8 cellular contexts compared by ENCODE assay signal in the genomic region with DNA sequence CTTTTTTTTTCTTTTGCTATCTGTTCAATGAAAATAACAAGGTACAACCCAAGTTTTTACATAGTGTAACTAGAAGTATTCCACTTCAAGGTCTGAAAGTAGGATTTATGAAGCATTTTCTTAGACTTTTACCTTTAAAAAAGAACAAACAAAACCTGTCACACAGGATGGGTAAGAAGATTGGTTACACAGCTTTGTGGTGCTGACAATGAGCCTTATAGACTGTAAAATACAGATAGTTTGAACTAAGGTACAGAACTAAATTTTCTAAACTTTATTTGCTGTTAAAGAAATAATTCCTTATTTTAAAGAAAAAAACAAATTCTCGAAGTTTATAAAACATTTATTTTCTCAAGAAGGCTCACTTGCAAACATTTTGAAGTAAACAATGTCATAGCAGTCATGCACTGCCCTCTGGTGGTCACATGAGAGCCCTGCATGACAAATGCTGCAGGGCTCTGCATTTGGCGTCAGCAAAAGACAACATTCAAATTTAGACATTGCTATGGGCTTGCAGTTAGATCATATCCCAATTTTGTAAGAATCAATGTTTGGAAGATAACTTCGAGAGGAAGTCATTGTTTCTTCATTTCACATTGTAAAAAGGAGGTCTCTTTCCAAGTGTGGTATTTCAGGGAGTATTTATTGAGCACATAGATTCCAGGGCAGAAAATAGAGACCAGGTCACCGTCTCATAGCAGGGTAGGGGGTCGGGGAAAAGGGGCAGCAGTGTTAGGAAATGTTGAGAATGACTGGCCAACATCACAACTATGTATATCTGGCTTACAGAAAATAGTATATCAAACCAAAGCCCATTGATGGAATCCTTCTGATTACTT.
DNase-seq lines count a peak whose midpoint lies in the region; ATAC-seq and TF ChIP-seq lines count a peak whose summit lies in the region.

No MANE protein-coding gene starts in this region.

- H3K4me3 Mint-ChIP-seq in activated CD4-positive, alpha-beta T cell treated with anti-CD3 and anti-CD28 coated beads, Interleukin-2, amount 10 ng/mL, durations not matched to agents 7 days and 5 days: no peak overlapping the region
- no peak overlapping the region for H3K4me3 Mint-ChIP-seq in nephron progenitor cell

- H3K27ac Mint-ChIP-seq in activated CD4-positive, alpha-beta T cell treated with anti-CD3 and anti-CD28 coated beads, Interleukin-2, amount 10 ng/mL, durations not matched to agents 7 days and 5 days: no peak overlapping the region
- H3K27ac Mint-ChIP-seq in nephron progenitor cell: no peak overlapping the region

- no peaks in the 10 kb centered on the region for H3K4me1 ChIP-seq in upper lobe of right lung

- H3K9me3 Mint-ChIP-seq in activated CD4-positive, alpha-beta T cell treated with anti-CD3 and anti-CD28 coated beads, Interleukin-2, amount 10 ng/mL, durations not matched to agents 7 days and 5 days: peaks cover 13% of the 10 kb centered on the region
- H3K9me3 Mint-ChIP-seq in nephron progenitor cell: peaks cover 46% of the 10 kb centered on the region

- H3K36me3 ChIP-seq in upper lobe of right lung: no peaks in the 10 kb centered on the region

- no peaks in the 10 kb centered on the region for H3K27me3 Mint-ChIP-seq in activated CD4-positive, alpha-beta T cell treated with anti-CD3 and anti-CD28 coated beads, Interleukin-2, amount 10 ng/mL, durations not matched to agents 7 days and 5 days
- peaks cover 4% of the 10 kb centered on the region for H3K27me3 Mint-ChIP-seq in nephron progenitor cell (ENCODE audit: low read depth, poor library complexity)

- H3K9me3 ChIP-seq in upper lobe of right lung: no peaks in the 10 kb centered on the region

- POLR2A ChIA-PET in activated CD4-positive, alpha-beta T cell treated with anti-CD3 and anti-CD28 coated beads, Interleukin-2, amount 10 ng/mL, durations not matched to agents 7 days and 5 days (lab: Charles Lee): no interaction called here

- no peak overlapping the region for H3K27ac ChIP-seq in upper lobe of right lung

- no peaks in the 10 kb centered on the region for H3K4me1 Mint-ChIP-seq in activated CD4-positive, alpha-beta T cell treated with anti-CD3 and anti-CD28 coated beads, Interleukin-2, amount 10 ng/mL, durations not matched to agents 7 days and 5 days
- H3K4me1 Mint-ChIP-seq in nephron progenitor cell: peaks cover 9% of the 10 kb centered on the region

- no peaks in the 10 kb centered on the region for H3K36me3 Mint-ChIP-seq in activated CD4-positive, alpha-beta T cell treated with anti-CD3 and anti-CD28 coated beads, Interleukin-2, amount 10 ng/mL, durations not matched to agents 7 days and 5 days (ENCODE audit: low read depth)
- H3K36me3 Mint-ChIP-seq in nephron progenitor cell (ENCODE audit: low read depth): peaks cover 23% of the 10 kb centered on the region

- DNase-seq in AG08396 (ENCODE audit: low spot score): peak; percentile 72
- peak; percentile 33 for DNase-seq in MV-4-11 (lab: John Stamatoyannopoulos, UW)
- DNase-seq in activated CD4-positive, alpha-beta T cell treated with anti-CD3 and anti-CD28 coated beads, Interleukin-2, amount 10 ng/mL, durations not matched to agents 7 days and 5 days: peak; percentile 53
- DNase-seq in epidermal melanocyte (ENCODE audit: insufficient read length, low spot score): peak; percentile 72
- peak; percentile 68 for DNase-seq in nephron progenitor cell
- DNase-seq in upper lobe of right lung: no peak

- no peak overlapping the region for H3K4me3 ChIP-seq in upper lobe of right lung

- CTCF ChIA-PET in activated CD4-positive, alpha-beta T cell treated with anti-CD3 and anti-CD28 coated beads, Interleukin-2, amount 10 ng/mL, durations not matched to agents 7 days and 5 days (lab: Charles Lee): no interaction called here

- ATAC-seq in HG02588 (IDR thresholded peaks at IDR 0.05; ENCODE audit: unreplicated experiment) (peak; percentile 86), upper lobe of right lung (peak; percentile 77)

- no peaks in the 10 kb centered on the region for H3K27me3 ChIP-seq in upper lobe of right lung

- intact Hi-C loops in upper lobe of right lung (cut with DNase I): no loop called here

- peak; percentile 88 for TF ChIP-seq CTCF in GM12873 (IDR thresholded peaks at IDR 0.05; ENCODE audit: insufficient read depth, low read depth, low read length, missing control alignments)
- peak; percentile 99 for TF ChIP-seq CTCF in nephron progenitor cell (IDR thresholded peaks at IDR 0.05)
- peak; percentile 99 for TF ChIP-seq CTCF in upper lobe of right lung (IDR thresholded peaks at IDR 0.05)
